26 cellular contexts compared by ENCODE assay signal in genomic region chr2:85703329-85703728, GRCh38. TPM values are rescaled to one million over a fixed set of nuclear protein-coding genes. Genes with fewer than 3 reads are reported as not detected.
DNase-seq lines count a peak whose midpoint lies in the region; ATAC-seq and TF ChIP-seq lines count a peak whose summit lies in the region.
"Had no signal": no experiment of that assay in that cellular context is flagged by ENCODE, and none has a peak within 500 bp of the region (broad histone marks: within the 10 kb centered on the region; RNA-seq: fewer than 3 reads in every experiment).

No MANE protein-coding gene starts in this region.

- H3K4me1 Mint-ChIP-seq in activated CD4-positive, alpha-beta memory T cell treated with anti-CD3 and anti-CD28 coated beads, Interleukin-2, amount 10 ng/mL, durations not matched to agents 7 days and 5 days = peaks cover 84% of the 10 kb centered on the region
- peaks cover 34% of the 10 kb centered on the region for H3K4me1 Mint-ChIP-seq in activated CD4-positive, alpha-beta memory T cell treated with anti-CD3 and anti-CD28 coated beads for 36 hours (ENCODE audit: low read depth)
- peaks cover 37 to 45% of the 10 kb centered on the region in 2 donors for H3K4me1 Mint-ChIP-seq in effector memory CD8-positive, alpha-beta T cell (ENCODE audit: low read depth in 2 of 2)
- peaks cover 62% of the 10 kb centered on the region for H3K4me1 Mint-ChIP-seq in stimulated activated effector memory CD8-positive, alpha-beta T cell treated with anti-CD3 and anti-CD28 coated beads, Interleukin-12 subunit alpha, Interleukin-12 subunit beta, amount 100 ng/mL, for 72 hours
- no peaks in the 10 kb centered on the region for H3K4me1 Mint-ChIP-seq in Caco-2 (ENCODE audit: low read depth, unreplicated experiment)

- H2AFZ ChIP-seq in KMS-11 (ENCODE audit: low read depth) = no peak overlapping the region

- H3K4me2 ChIP-seq in KMS-11 = peak overlapping the region; percentile 20

- H3K27ac ChIP-seq in KMS-11 = no peak overlapping the region
- H3K27ac ChIP-seq: tibial artery had no signal

- intact Hi-C loops in activated CD4-positive, alpha-beta memory T cell treated with anti-CD3 and anti-CD28 coated beads for 36 hours (cut with micrococcal nuclease) = no loop called here
- intact Hi-C loops in Caco-2 (cut with micrococcal nuclease; ENCODE audit: unreplicated experiment) = no loop called here

- H3K27me3 ChIP-seq in KMS-11 (ENCODE audit: insufficient read depth, low read depth) (no peaks in the 10 kb centered on the region), Caco-2 (replicated peaks; ENCODE audit: control insufficient read depth, insufficient read depth, low read length) (no peaks in the 10 kb centered on the region)
- H3K27me3 ChIP-seq: tibial artery had no signal

- H3K27me3 Mint-ChIP-seq in activated CD4-positive, alpha-beta memory T cell treated with anti-CD3 and anti-CD28 coated beads, Interleukin-2, amount 10 ng/mL, durations not matched to agents 7 days and 5 days = no peaks in the 10 kb centered on the region
- peaks cover 4% of the 10 kb centered on the region for H3K27me3 Mint-ChIP-seq in activated CD4-positive, alpha-beta memory T cell treated with anti-CD3 and anti-CD28 coated beads for 36 hours
- no peaks in the 10 kb centered on the region for H3K27me3 Mint-ChIP-seq in effector memory CD8-positive, alpha-beta T cell
- H3K27me3 Mint-ChIP-seq in Caco-2 (ENCODE audit: insufficient read depth, unreplicated experiment) = peaks cover 18% of the 10 kb centered on the region
- H3K27me3 Mint-ChIP-seq: activated B cell treated with CpG ODN at 0.5 μM for 24 hours had no signal

- ATAC-seq in effector memory CD8-positive, alpha-beta T cell (replicated peaks) = no peak
- ATAC-seq in stimulated activated effector memory CD8-positive, alpha-beta T cell treated with anti-CD3 and anti-CD28 coated beads, Interleukin-12 subunit alpha, Interleukin-12 subunit beta, amount 100 ng/mL, for 72 hours = no peak
- no peak for ATAC-seq in GM18511 (IDR thresholded peaks at IDR 0.05; ENCODE audit: unreplicated experiment)
- ATAC-seq: esophagus mucosa, SK-N-SH treated with all-trans-retinoic acid at 6 μM for 48 hours had no signal

- no peak for DNase-seq in activated CD4-positive, alpha-beta memory T cell treated with anti-CD3 and anti-CD28 coated beads, Interleukin-2, amount 10 ng/mL, durations not matched to agents 7 days and 5 days
- DNase-seq in activated CD4-positive, alpha-beta memory T cell treated with anti-CD3 and anti-CD28 coated beads for 36 hours = no peak
- no peak for DNase-seq in effector memory CD8-positive, alpha-beta T cell
- no peak for DNase-seq in stimulated activated effector memory CD8-positive, alpha-beta T cell treated with anti-CD3 and anti-CD28 coated beads, Interleukin-12 subunit alpha, Interleukin-12 subunit beta, amount 100 ng/mL, for 72 hours (ENCODE audit: low spot score in 2 of 2)
- DNase-seq in Caco-2 (no peak), foreskin fibroblast (no peak)
- DNase-seq: activated B cell treated with CpG ODN at 0.5 μM for 24 hours; activated naive CD8-positive, alpha-beta T cell treated with anti-CD3 and anti-CD28 coated beads, Interleukin-2, amount 10 ng/mL, durations not matched to agents 7 days and 5 days; activated T-cell treated with anti-CD3 and anti-CD28 coated beads, Interleukin-2, amount 50 U/mL, for 48 hours; hippocampal formation; KBM-7; NCI-H146; NCI-H526; nucleus accumbens; stimulated activated CD4-positive, alpha-beta T cell treated with anti-CD3 and anti-CD28 coated beads, Interleukin-1b, Interleukin-23, amount 100 ng/mL, for 48 hours; stimulated activated naive CD4-positive, alpha-beta T cell had no signal

- no peaks in the 10 kb centered on the region for H3K36me3 ChIP-seq in KMS-11 (ENCODE audit: insufficient read depth)
- H3K36me3 ChIP-seq in Caco-2 (ENCODE audit: control insufficient read depth, insufficient read depth, low read length) = no peaks in the 10 kb centered on the region
- H3K36me3 ChIP-seq: tibial artery had no signal

- TF ChIP-seq CTCF in KMS-11 (conservative IDR thresholded peaks at IDR 0.05; ENCODE audit: low read depth, low read length) = no peak
- no peak for TF ChIP-seq CTCF in Caco-2 (IDR thresholded peaks at IDR 0.05; ENCODE audit: insufficient read depth in 1 of 2, low read depth in 1 of 2, low read length in 1 of 2, severe bottlenecking in 1 of 2, unreplicated experiment in 1 of 2)
- TF ChIP-seq CTCF in foreskin fibroblast (IDR thresholded peaks at IDR 0.05; ENCODE audit: low read depth, low read length) = no peak

- peaks cover 14% of the 10 kb centered on the region for H3K36me3 Mint-ChIP-seq in activated CD4-positive, alpha-beta memory T cell treated with anti-CD3 and anti-CD28 coated beads, Interleukin-2, amount 10 ng/mL, durations not matched to agents 7 days and 5 days (ENCODE audit: low read depth)
- no peaks in the 10 kb centered on the region for H3K36me3 Mint-ChIP-seq in activated CD4-positive, alpha-beta memory T cell treated with anti-CD3 and anti-CD28 coated beads for 36 hours
- peaks cover 27% of the 10 kb centered on the region for H3K36me3 Mint-ChIP-seq in effector memory CD8-positive, alpha-beta T cell (ENCODE audit: insufficient read depth)
- peaks cover 18% of the 10 kb centered on the region for H3K36me3 Mint-ChIP-seq in stimulated activated effector memory CD8-positive, alpha-beta T cell treated with anti-CD3 and anti-CD28 coated beads, Interleukin-12 subunit alpha, Interleukin-12 subunit beta, amount 100 ng/mL, for 72 hours
- no peaks in the 10 kb centered on the region for H3K36me3 Mint-ChIP-seq in Caco-2 (ENCODE audit: insufficient read depth, unreplicated experiment)
- H3K36me3 Mint-ChIP-seq: activated naive CD8-positive, alpha-beta T cell treated with anti-CD3 and anti-CD28 coated beads, Interleukin-2, amount 10 ng/mL, durations not matched to agents 7 days and 5 days had no signal

- H3K9ac ChIP-seq in KMS-11 = no peak overlapping the region

- no TSS peak for BruUV-seq in Caco-2 (replicated peaks; lab: Mats Ljungman, UMichigan)

- H3K4me3 ChIP-seq in KMS-11 (IDR thresholded peaks at IDR 0.05; ENCODE audit: insufficient read depth, low read depth, low read length) (no peak overlapping the region), Caco-2 (ENCODE audit: low read depth, low read length) (no peak overlapping the region), foreskin fibroblast (ENCODE audit: low read depth in 1 of 2, low read length in 2 of 2) (no peak overlapping the region)
- H3K4me3 ChIP-seq: skin epidermis, tibial artery had no signal

- no peaks in the 10 kb centered on the region for H3K79me2 ChIP-seq in KMS-11 (ENCODE audit: insufficient read depth, low read depth)

- H3K4me1 ChIP-seq in KMS-11 (ENCODE audit: low read depth, poor library complexity, severe bottlenecking) (peaks cover 70% of the 10 kb centered on the region), Caco-2 (no peaks in the 10 kb centered on the region)

- no peaks in the 10 kb centered on the region for H4K20me1 ChIP-seq in KMS-11 (ENCODE audit: insufficient read depth)

- POLR2A ChIA-PET in activated CD4-positive, alpha-beta memory T cell treated with anti-CD3 and anti-CD28 coated beads, Interleukin-2, amount 10 ng/mL, durations not matched to agents 7 days and 5 days (lab: Charles Lee) = interaction anchor here (0.8 to 8.3 kb wide), 3 partner anchors 20 to 32 kb away, joined by 3 to 99 read pairs (median 3); no protein-coding TSS in a partner anchor
- POLR2A ChIA-PET in activated CD4-positive, alpha-beta memory T cell treated with anti-CD3 and anti-CD28 coated beads for 36 hours (lab: Charles Lee) = no interaction called here
- POLR2A ChIA-PET in Caco-2 (lab: Charles Lee) = no interaction called here

- no peak overlapping the region for H3K4me3 Mint-ChIP-seq in activated CD4-positive, alpha-beta memory T cell treated with anti-CD3 and anti-CD28 coated beads, Interleukin-2, amount 10 ng/mL, durations not matched to agents 7 days and 5 days
- H3K4me3 Mint-ChIP-seq in activated CD4-positive, alpha-beta memory T cell treated with anti-CD3 and anti-CD28 coated beads for 36 hours = no peak overlapping the region
- H3K4me3 Mint-ChIP-seq in effector memory CD8-positive, alpha-beta T cell = peak overlapping the region; percentile 37 to 64
- H3K4me3 Mint-ChIP-seq in stimulated activated effector memory CD8-positive, alpha-beta T cell treated with anti-CD3 and anti-CD28 coated beads, Interleukin-12 subunit alpha, Interleukin-12 subunit beta, amount 100 ng/mL, for 72 hours = peak overlapping the region; percentile 47
- H3K4me3 Mint-ChIP-seq in Caco-2 (ENCODE audit: unreplicated experiment) = no peak overlapping the region
- H3K4me3 Mint-ChIP-seq: activated B cell treated with CpG ODN at 0.5 μM for 24 hours; activated naive CD8-positive, alpha-beta T cell treated with anti-CD3 and anti-CD28 coated beads, Interleukin-2, amount 10 ng/mL, durations not matched to agents 7 days and 5 days had no signal

- H3K9me3 Mint-ChIP-seq in activated CD4-positive, alpha-beta memory T cell treated with anti-CD3 and anti-CD28 coated beads, Interleukin-2, amount 10 ng/mL, durations not matched to agents 7 days and 5 days = no peaks in the 10 kb centered on the region
- no peaks in the 10 kb centered on the region for H3K9me3 Mint-ChIP-seq in activated CD4-positive, alpha-beta memory T cell treated with anti-CD3 and anti-CD28 coated beads for 36 hours
- H3K9me3 Mint-ChIP-seq in effector memory CD8-positive, alpha-beta T cell = no peaks in the 10 kb centered on the region
- H3K9me3 Mint-ChIP-seq in stimulated activated effector memory CD8-positive, alpha-beta T cell treated with anti-CD3 and anti-CD28 coated beads, Interleukin-12 subunit alpha, Interleukin-12 subunit beta, amount 100 ng/mL, for 72 hours = no peaks in the 10 kb centered on the region
- H3K9me3 Mint-ChIP-seq in Caco-2 (ENCODE audit: unreplicated experiment) = no peaks in the 10 kb centered on the region
- H3K9me3 Mint-ChIP-seq: activated B cell treated with CpG ODN at 0.5 μM for 24 hours; activated naive CD8-positive, alpha-beta T cell treated with anti-CD3 and anti-CD28 coated beads, Interleukin-2, amount 10 ng/mL, durations not matched to agents 7 days and 5 days had no signal

- H3K9me3 ChIP-seq in Caco-2 = no peaks in the 10 kb centered on the region
- H3K9me3 ChIP-seq: tibial artery had no signal

- H3K27ac Mint-ChIP-seq in activated CD4-positive, alpha-beta memory T cell treated with anti-CD3 and anti-CD28 coated beads, Interleukin-2, amount 10 ng/mL, durations not matched to agents 7 days and 5 days = peak overlapping the region; percentile 86
- no peak overlapping the region for H3K27ac Mint-ChIP-seq in activated CD4-positive, alpha-beta memory T cell treated with anti-CD3 and anti-CD28 coated beads for 36 hours
- H3K27ac Mint-ChIP-seq in effector memory CD8-positive, alpha-beta T cell = peak overlapping the region in 1 of 2 donors; percentile 35
- peak overlapping the region; percentile 90 for H3K27ac Mint-ChIP-seq in stimulated activated effector memory CD8-positive, alpha-beta T cell treated with anti-CD3 and anti-CD28 coated beads, Interleukin-12 subunit alpha, Interleukin-12 subunit beta, amount 100 ng/mL, for 72 hours
- H3K27ac Mint-ChIP-seq in Caco-2 (ENCODE audit: unreplicated experiment) = no peak overlapping the region
- H3K27ac Mint-ChIP-seq: activated B cell treated with CpG ODN at 0.5 μM for 24 hours; activated naive CD8-positive, alpha-beta T cell treated with anti-CD3 and anti-CD28 coated beads, Interleukin-2, amount 10 ng/mL, durations not matched to agents 7 days and 5 days had no signal

- CTCF ChIA-PET in activated CD4-positive, alpha-beta memory T cell treated with anti-CD3 and anti-CD28 coated beads, Interleukin-2, amount 10 ng/mL, durations not matched to agents 7 days and 5 days (lab: Charles Lee) = interaction anchor here (4.0 to 8.9 kb wide), 3 partner anchors 10 to 67 kb away, joined by 14 to 135 read pairs (median 58); partner anchors contain the start of gene GNLY
- CTCF ChIA-PET in activated CD4-positive, alpha-beta memory T cell treated with anti-CD3 and anti-CD28 coated beads for 36 hours (lab: Charles Lee) = interaction anchor here (1.0 to 7.8 kb wide), 2 partner anchors 18 to 24 kb away, joined by 3 to 96 read pairs; no protein-coding TSS in a partner anchor
- CTCF ChIA-PET in Caco-2 (lab: Charles Lee) = no interaction called here

RNA-seq across cellular contexts. Expression of gene GNLY, which starts 9.2 kb away (rescaled TPM):
- 100 to 1,000 TPM; 569 to 599 TPM for total RNA-seq in activated CD4-positive, alpha-beta memory T cell treated with anti-CD3 and anti-CD28 coated beads, Interleukin-2, amount 10 ng/mL, durations not matched to agents 7 days and 5 days
- total RNA-seq in activated CD4-positive, alpha-beta memory T cell treated with anti-CD3 and anti-CD28 coated beads for 36 hours = 10 to 100 TPM; 21.5 to 22.8 TPM
- total RNA-seq in Caco-2 (2022) = not detected in 2 replicates
- total RNA-seq: cerebellum, frontal cortex, RPMI7951 had no signal

RNA-seq across cellular contexts. Expression of gene SFTPB, which starts 35.3 kb away (rescaled TPM):
- not detected for total RNA-seq in activated CD4-positive, alpha-beta memory T cell treated with anti-CD3 and anti-CD28 coated beads, Interleukin-2, amount 10 ng/mL, durations not matched to agents 7 days and 5 days
- not detected for total RNA-seq in activated CD4-positive, alpha-beta memory T cell treated with anti-CD3 and anti-CD28 coated beads for 36 hours
- total RNA-seq in Caco-2 (2022) = not detected in 2 replicates
- total RNA-seq: activated B cell treated with CpG ODN at 0.5 μM for 24 hours; activated naive CD8-positive, alpha-beta T cell treated with anti-CD3 and anti-CD28 coated beads, Interleukin-2, amount 10 ng/mL, durations not matched to agents 7 days and 5 days; frontal cortex; lower leg skin; RPMI7951 had no signal

RNA-seq across cellular contexts. Expression of gene ATOH8, which starts 50.5 kb away (rescaled TPM):
- total RNA-seq in activated CD4-positive, alpha-beta memory T cell treated with anti-CD3 and anti-CD28 coated beads, Interleukin-2, amount 10 ng/mL, durations not matched to agents 7 days and 5 days = under 1 TPM; 0.55 to 0.78 TPM
- total RNA-seq in activated CD4-positive, alpha-beta memory T cell treated with anti-CD3 and anti-CD28 coated beads for 36 hours = not detected
- total RNA-seq in Caco-2 (2022) = not detected in 2 replicates
- total RNA-seq: activated B cell treated with CpG ODN at 0.5 μM for 24 hours; activated naive CD8-positive, alpha-beta T cell treated with anti-CD3 and anti-CD28 coated beads, Interleukin-2, amount 10 ng/mL, durations not matched to agents 7 days and 5 days had no signal

Comparison
In these comparisons a context has a peak if more than half of its experiments do, and no peak if none do; other contexts are left out.
1. H3K27ac Mint-ChIP-seq: peak in activated CD4-positive, alpha-beta memory T cell treated with anti-CD3 and anti-CD28 coated beads, Interleukin-2, amount 10 ng/mL, durations not matched to agents 7 days and 5 days (single experiment) and stimulated activated effector memory CD8-positive, alpha-beta T cell treated with anti-CD3 and anti-CD28 coated beads, Interleukin-12 subunit alpha, Interleukin-12 subunit beta, amount 100 ng/mL, for 72 hours (single experiment); none in activated CD4-positive, alpha-beta memory T cell treated with anti-CD3 and anti-CD28 coated beads for 36 hours (single experiment) and Caco-2 (single experiment).
2. RNA of gene GNLY, which starts 9.2 kb away (total RNA-seq): 569 to 599 TPM in activated CD4-positive, alpha-beta memory T cell treated with anti-CD3 and anti-CD28 coated beads, Interleukin-2, amount 10 ng/mL, durations not matched to agents 7 days and 5 days; 21.5 to 22.8 TPM in activated CD4-positive, alpha-beta memory T cell treated with anti-CD3 and anti-CD28 coated beads for 36 hours and not detected in Caco-2; every median in the first group is over 10 times any median in the second.
3. H3K4me3 Mint-ChIP-seq: peak in effector memory CD8-positive, alpha-beta T cell (2 of 2) and stimulated activated effector memory CD8-positive, alpha-beta T cell treated with anti-CD3 and anti-CD28 coated beads, Interleukin-12 subunit alpha, Interleukin-12 subunit beta, amount 100 ng/mL, for 72 hours (single experiment); none in activated CD4-positive, alpha-beta memory T cell treated with anti-CD3 and anti-CD28 coated beads, Interleukin-2, amount 10 ng/mL, durations not matched to agents 7 days and 5 days (single experiment), activated CD4-positive, alpha-beta memory T cell treated with anti-CD3 and anti-CD28 coated beads for 36 hours (single experiment) and Caco-2 (single experiment).